In genomic region chr5:31886206-31886605, GRCh38 we compare ENCODE assay signal across 22 cellular contexts.
A peak's percentile ranks its signal among the peaks of the same experiment; 100 is the strongest.
DNase-seq lines count a peak whose midpoint lies in the region; TF ChIP-seq lines count a peak whose summit lies in the region.
"Had no signal": no experiment of that assay in that cellular context is flagged by ENCODE, and none has a peak within 500 bp of the region (broad histone marks: within the 10 kb centered on the region; RNA-seq: fewer than 3 reads in every experiment).

No MANE protein-coding gene starts in this region.

- no peaks in the 10 kb centered on the region for H4K20me1 ChIP-seq in neural progenitor cell (ENCODE audit: low read depth)

- H3K79me2 ChIP-seq in neural progenitor cell (ENCODE audit: low read depth): no peaks in the 10 kb centered on the region

- peaks cover 23% of the 10 kb centered on the region for H3K4me1 Mint-ChIP-seq in endodermal cell
- peaks cover 27% of the 10 kb centered on the region for H3K4me1 Mint-ChIP-seq in neural progenitor cell
- H3K4me1 Mint-ChIP-seq: activated naive CD4-positive, alpha-beta T cell treated with anti-CD3 and anti-CD28 coated beads, Interleukin-2, amount 50 U/mL, for 24 hours; CD14-positive monocyte; stimulated activated memory B cell treated with anti-CD40 and anti-IgM and Interleukin-4, amounts not matched to agents 10 μg/mL and 1 μg/mL and 100 μg/mL, for 72 hours; T-helper 17 cell had no signal

- H3K27me3 Mint-ChIP-seq in endodermal cell (ENCODE audit: insufficient read depth): no peaks in the 10 kb centered on the region
- peaks cover 5% of the 10 kb centered on the region for H3K27me3 Mint-ChIP-seq in neural progenitor cell (ENCODE audit: insufficient read depth, low read depth)
- H3K27me3 Mint-ChIP-seq: activated naive CD4-positive, alpha-beta T cell treated with anti-CD3 and anti-CD28 coated beads, Interleukin-2, amount 50 U/mL, for 24 hours; stimulated activated memory B cell treated with anti-CD40 and anti-IgM and Interleukin-4, amounts not matched to agents 10 μg/mL and 1 μg/mL and 100 μg/mL, for 72 hours had no signal

- no peak overlapping the region for H3K4me3 ChIP-seq in MG63
- no peak overlapping the region for H3K4me3 ChIP-seq in endodermal cell (ENCODE audit: low read length)
- no peak overlapping the region for H3K4me3 ChIP-seq in neural progenitor cell
- H3K4me3 ChIP-seq: psoas muscle, SK-N-MC, smooth muscle cell, transverse colon had no signal

- H3K27ac ChIP-seq in endodermal cell (ENCODE audit: low read depth, low read length) (no peak overlapping the region), neural progenitor cell (no peak overlapping the region), substantia nigra (ENCODE audit: low read depth, low read length, poor library complexity, severe bottlenecking) (peak overlapping the region; percentile 96)
- H3K27ac ChIP-seq: psoas muscle, SK-N-MC, transverse colon had no signal

- H3K4me3 Mint-ChIP-seq in endodermal cell: no peak overlapping the region
- no peak overlapping the region for H3K4me3 Mint-ChIP-seq in neural progenitor cell
- H3K4me3 Mint-ChIP-seq: activated naive CD4-positive, alpha-beta T cell treated with anti-CD3 and anti-CD28 coated beads, Interleukin-2, amount 50 U/mL, for 24 hours; CD14-positive monocyte; effector memory CD8-positive, alpha-beta T cell; natural killer cell treated with Interleukin-12 subunit alpha and Interleukin-12 subunit beta and Interleukin-15 and Interleukin-18, amount 100 ng/mL, for 72 hours; stimulated activated memory B cell treated with anti-CD40 and anti-IgM and Interleukin-4, amounts not matched to agents 10 μg/mL and 1 μg/mL and 100 μg/mL, for 72 hours; T-helper 17 cell had no signal

- 80 to 89% methylated on average over 1 to 4 of the region's 4 CpGs for WGBS in endodermal cell (ENCODE audit: insufficient coverage in 1 of 2, insufficient read length in 1 of 2), 2 experiments

- H3K27me3 ChIP-seq in MG63 (no peaks in the 10 kb centered on the region), endodermal cell (ENCODE audit: control insufficient read depth, insufficient read depth, low read length, poor library complexity, severe bottlenecking) (no peaks in the 10 kb centered on the region), neural progenitor cell (no peaks in the 10 kb centered on the region)
- H3K27me3 ChIP-seq: transverse colon had no signal

- no peaks in the 10 kb centered on the region for H3K36me3 Mint-ChIP-seq in endodermal cell (ENCODE audit: low read depth)
- H3K36me3 Mint-ChIP-seq in neural progenitor cell: no peaks in the 10 kb centered on the region
- H3K36me3 Mint-ChIP-seq: activated naive CD4-positive, alpha-beta T cell treated with anti-CD3 and anti-CD28 coated beads, Interleukin-2, amount 50 U/mL, for 24 hours; CD14-positive monocyte; natural killer cell treated with Interleukin-12 subunit alpha and Interleukin-12 subunit beta and Interleukin-15 and Interleukin-18, amount 100 ng/mL, for 72 hours; stimulated activated memory B cell treated with anti-CD40 and anti-IgM and Interleukin-4, amounts not matched to agents 10 μg/mL and 1 μg/mL and 100 μg/mL, for 72 hours had no signal

- H3K9me3 ChIP-seq in MG63: no peaks in the 10 kb centered on the region
- no peaks in the 10 kb centered on the region for H3K9me3 ChIP-seq in endodermal cell (ENCODE audit: control insufficient read depth, low read length)
- H3K9me3 ChIP-seq in neural progenitor cell (ENCODE audit: low read depth): no peaks in the 10 kb centered on the region
- H3K9me3 ChIP-seq: psoas muscle, transverse colon had no signal

- H3K27ac Mint-ChIP-seq in endodermal cell (peak overlapping the region; percentile 10), neural progenitor cell (peak overlapping the region; percentile 17)
- H3K27ac Mint-ChIP-seq: activated naive CD4-positive, alpha-beta T cell treated with anti-CD3 and anti-CD28 coated beads, Interleukin-2, amount 50 U/mL, for 24 hours; effector memory CD8-positive, alpha-beta T cell; natural killer cell treated with Interleukin-12 subunit alpha and Interleukin-12 subunit beta and Interleukin-15 and Interleukin-18, amount 100 ng/mL, for 72 hours; stimulated activated memory B cell treated with anti-CD40 and anti-IgM and Interleukin-4, amounts not matched to agents 10 μg/mL and 1 μg/mL and 100 μg/mL, for 72 hours; T-helper 17 cell had no signal

- H3K36me3 ChIP-seq in MG63 (no peaks in the 10 kb centered on the region), endodermal cell (ENCODE audit: control insufficient read depth, insufficient read depth, low read length) (no peaks in the 10 kb centered on the region), neural progenitor cell (no peaks in the 10 kb centered on the region)
- H3K36me3 ChIP-seq: transverse colon had no signal

- H3K4me1 ChIP-seq in endodermal cell (ENCODE audit: control insufficient read depth, insufficient read depth, low read length): peaks cover 3% of the 10 kb centered on the region
- peaks cover 38% of the 10 kb centered on the region for H3K4me1 ChIP-seq in neural progenitor cell
- H3K4me1 ChIP-seq: psoas muscle had no signal

- H2AFZ ChIP-seq in neural progenitor cell (replicated peaks): no peak overlapping the region

- no peaks in the 10 kb centered on the region for H3K9me3 Mint-ChIP-seq in endodermal cell
- no peaks in the 10 kb centered on the region for H3K9me3 Mint-ChIP-seq in neural progenitor cell
- H3K9me3 Mint-ChIP-seq: activated naive CD4-positive, alpha-beta T cell treated with anti-CD3 and anti-CD28 coated beads, Interleukin-2, amount 50 U/mL, for 24 hours; effector memory CD8-positive, alpha-beta T cell; natural killer cell treated with Interleukin-12 subunit alpha and Interleukin-12 subunit beta and Interleukin-15 and Interleukin-18, amount 100 ng/mL, for 72 hours; stimulated activated memory B cell treated with anti-CD40 and anti-IgM and Interleukin-4, amounts not matched to agents 10 μg/mL and 1 μg/mL and 100 μg/mL, for 72 hours had no signal

- H3F3A ChIP-seq in neural progenitor cell (ENCODE audit: low read depth): peaks cover 33% of the 10 kb centered on the region

- peak; percentile 28 for DNase-seq in MG63
- no peak for DNase-seq in endodermal cell
- DNase-seq in neural progenitor cell (ENCODE audit: low spot score): no peak
- DNase-seq in substantia nigra (lab: John Stamatoyannopoulos, UW): peak in 28 of 49 donors; percentile 7 to 59 (median 18)
- DNase-seq in NCI-H82 treated with DMSO at 0.1 percent for 48 hours (lab: John Stamatoyannopoulos, UW; ENCODE audit: unreplicated experiment): no peak
- DNase-seq in ureter (ENCODE audit: low spot score): no peak
- no peak for DNase-seq in DMS53 treated with DMSO at 0.1 percent for 48 hours (lab: John Stamatoyannopoulos, UW; ENCODE audit: unreplicated experiment)
- DNase-seq: activated CD4-positive, alpha-beta T cell treated with anti-CD3 and anti-CD28 coated beads for 48 hours; cerebellar nuclear complex; effector memory CD8-positive, alpha-beta T cell; EL; IMR-90; NCI-H524; psoas muscle; T-helper 17 cell; transverse colon had no signal

- H3K9ac ChIP-seq in endodermal cell (ENCODE audit: extremely low read depth, low read length, poor library complexity, severe bottlenecking) (no peak overlapping the region), neural progenitor cell (no peak overlapping the region)

- no peak overlapping the region for H3K4me2 ChIP-seq in neural progenitor cell
- H3K4me2 ChIP-seq: smooth muscle cell had no signal

- TF ChIP-seq CTCF in endodermal cell (conservative IDR thresholded peaks at IDR 0.05): no peak
- no peak for TF ChIP-seq CTCF in neural progenitor cell (IDR thresholded peaks at IDR 0.05)

Comparison
In these comparisons a context has a peak if more than half of its experiments do, and no peak if none do; other contexts are left out.
1. DNase-seq: peak in MG63 (single experiment) and substantia nigra (28 of 49); none in endodermal cell (single experiment), neural progenitor cell (single experiment), NCI-H82 treated with DMSO at 0.1 percent for 48 hours (single experiment), ureter (single experiment) and DMS53 treated with DMSO at 0.1 percent for 48 hours (single experiment).